ENCODE assay signal across 1 cellular context in genomic region chr18:58755304-58756010, GRCh38.
TF ChIP-seq lines count a peak whose summit lies in the region.

No MANE protein-coding gene starts in this region.

TF ChIP-seq in H1, 55 proteins besides CTCF, POLR2A, EP300 and RAD21 (continued from another document):
- no peak for TF ChIP-seq CTBP2 (IDR thresholded peaks at IDR 0.05; ENCODE audit: borderline replicate concordance, insufficient read depth, insufficient read length, low read length)
